ENCODE assay signal across 14 cellular contexts in genomic region chr4:19735012-19735411, GRCh38.
"Had no signal": no experiment of that assay in that cellular context is flagged by ENCODE, and none has a peak within 500 bp of the region (broad histone marks: within the 10 kb centered on the region; RNA-seq: fewer than 3 reads in every experiment).

No MANE protein-coding gene starts in this region.

- H3K27me3 ChIP-seq: cardiac muscle cell, esophagus muscularis mucosa, stomach, upper lobe of right lung had no signal

- DNase-seq: activated CD4-positive, alpha-beta T cell treated with anti-CD3 and anti-CD28 coated beads for 1 hour; activated CD4-positive, alpha-beta T cell treated with anti-CD3 and anti-CD28 coated beads, Interleukin-2, amount 50 U/mL, for 48 hours; activated naive CD4-positive, alpha-beta T cell treated with anti-CD3 and anti-CD28 coated beads for 36 hours; kidney glomerular epithelial cell; posterior cingulate gyrus; SK-N-SH; stomach; T-helper 1 cell; T1000; upper lobe of right lung had no signal

- H3K4me2 ChIP-seq: SK-N-SH had no signal

- H3K27ac ChIP-seq: cardiac muscle cell, esophagus muscularis mucosa, skin epidermis, stomach, thoracic aorta, upper lobe of right lung had no signal

- H3K4me1 ChIP-seq: stomach had no signal

- H3K4me3 ChIP-seq: cardiac muscle cell, esophagus muscularis mucosa, skin epidermis, stomach, thoracic aorta, upper lobe of right lung had no signal

- H3K9me3 ChIP-seq: esophagus muscularis mucosa, SK-N-SH, thoracic aorta, upper lobe of right lung had no signal

- H3K9ac ChIP-seq: SK-N-SH had no signal

- H3K36me3 ChIP-seq: cardiac muscle cell, esophagus muscularis mucosa, stomach, thoracic aorta, upper lobe of right lung had no signal
